ENCODE assay signal across 8 cellular contexts in the genomic region with DNA sequence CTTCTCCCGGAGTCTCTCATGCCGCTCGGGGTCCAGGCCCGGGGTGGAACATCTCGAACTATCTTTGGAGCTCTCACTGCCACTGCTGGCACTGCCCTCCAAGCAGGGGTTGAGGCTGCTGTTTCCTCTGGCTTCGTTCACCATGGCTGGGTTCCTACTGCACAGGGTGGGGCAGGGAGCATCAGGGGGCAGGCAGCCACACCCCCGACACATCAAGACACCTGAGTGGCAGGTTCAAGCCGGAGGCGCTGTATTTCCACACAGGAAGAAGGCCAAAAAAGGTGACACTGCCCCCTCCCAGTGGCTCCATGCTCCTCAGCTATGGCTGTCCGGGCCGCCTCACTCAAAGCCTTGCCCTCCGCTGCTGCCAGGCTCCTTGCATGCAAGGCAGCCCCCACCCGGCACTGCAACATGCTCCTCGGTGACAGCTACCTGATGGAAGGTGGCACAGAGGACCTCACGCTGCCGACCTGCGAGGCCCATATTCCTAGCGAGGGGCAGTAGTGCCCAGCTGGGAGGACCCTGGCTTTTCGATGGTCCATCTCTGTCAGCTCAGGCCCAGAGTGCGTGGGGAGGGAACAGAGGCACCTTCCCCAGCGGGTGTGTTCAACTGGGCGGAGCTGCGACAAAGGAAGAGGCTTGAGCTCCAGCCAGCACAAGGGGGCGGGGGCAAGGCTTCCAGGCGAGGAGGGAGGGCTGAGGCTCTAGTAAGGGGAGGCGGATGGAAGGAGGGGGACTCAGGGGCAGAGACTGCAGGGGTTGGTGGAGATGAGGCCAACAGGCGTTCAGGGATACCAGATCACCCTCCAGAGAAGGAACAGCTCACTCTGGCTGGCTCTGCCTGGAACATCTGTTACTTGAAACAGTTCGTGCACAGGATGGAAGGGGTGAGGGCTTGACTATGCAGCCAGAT. TPM values are rescaled to one million over a fixed set of nuclear protein-coding genes. Genes with fewer than 3 reads are reported as not detected.
DNase-seq lines count a peak whose midpoint lies in the region; ATAC-seq and TF ChIP-seq lines count a peak whose summit lies in the region.

No MANE protein-coding gene starts in this region.

- H3K4me1 ChIP-seq in HUES6 (ENCODE audit: control insufficient read depth, insufficient read depth, low read length) (peaks cover 37% of the 10 kb centered on the region), adipocyte (ENCODE audit: control insufficient read depth, insufficient read depth, low read length) (peaks cover 50% of the 10 kb centered on the region), heart left ventricle (peaks cover 14 to 83% (median 55%) of the 10 kb centered on the region in 12 donors), parathyroid adenoma (peaks cover 6% of the 10 kb centered on the region), thyroid gland (peaks cover 51 to 63% of the 10 kb centered on the region in 2 donors)

- H3K9ac ChIP-seq in HUES6 (ENCODE audit: low read length): peak overlapping the region; percentile 28
- peak overlapping the region; percentile 91 for H3K9ac ChIP-seq in adipocyte (ENCODE audit: low read length)
- no peak overlapping the region for H3K9ac ChIP-seq in parathyroid adenoma

- H3K27me3 ChIP-seq in HUES6 (ENCODE audit: control insufficient read depth, insufficient read depth, low read length) (no peaks in the 10 kb centered on the region), adipocyte (replicated peaks; ENCODE audit: control insufficient read depth, insufficient read depth, low read length) (no peaks in the 10 kb centered on the region), heart left ventricle (no peaks in the 10 kb centered on the region), parathyroid adenoma (ENCODE audit: control insufficient read depth, insufficient read depth, low read length) (no peaks in the 10 kb centered on the region), thyroid gland (no peaks in the 10 kb centered on the region)

- WGBS in heart left ventricle, 4 donors: 0 to 4% (median 1%) methylated on average over 19 to 28 of the region's 28 CpGs
- WGBS in thyroid gland, 2 donors: 1 to 4% methylated on average over 24 of the region's 28 CpGs

- H3K4me3 ChIP-seq in HUES6 (ENCODE audit: low read depth, low read length) (peak overlapping the region; percentile 74), adipocyte (ENCODE audit: low read length) (peak overlapping the region; percentile 95), heart left ventricle (peak overlapping the region; percentile 44 to 98 (median 82)), parathyroid adenoma (ENCODE audit: low read depth, low read length) (peak overlapping the region; percentile 25), thyroid gland (replicated peaks in 1 of 3) (peak overlapping the region in 2 of 3 donors; percentile 18 to 29)

- peak; percentile 40 for ATAC-seq in SK-N-SH treated with all-trans-retinoic acid at 6 μM for 48 hours
- peak; percentile 62 to 75 (median 68) for ATAC-seq in heart left ventricle

- no peaks in the 10 kb centered on the region for H3K9me3 ChIP-seq in HUES6 (ENCODE audit: control insufficient read depth, insufficient read depth, low read depth, low read length)
- no peaks in the 10 kb centered on the region for H3K9me3 ChIP-seq in adipocyte (ENCODE audit: control insufficient read depth, low read length)
- H3K9me3 ChIP-seq in heart left ventricle: no peaks in the 10 kb centered on the region
- no peaks in the 10 kb centered on the region for H3K9me3 ChIP-seq in parathyroid adenoma (ENCODE audit: control insufficient read depth, low read length)
- no peaks in the 10 kb centered on the region for H3K9me3 ChIP-seq in thyroid gland

- peak overlapping the region; percentile 74 for H2AFZ ChIP-seq in parathyroid adenoma

- H3K36me3 ChIP-seq in HUES6 (ENCODE audit: control insufficient read depth, insufficient read depth, low read length) (peaks cover 35% of the 10 kb centered on the region), adipocyte (ENCODE audit: control insufficient read depth, insufficient read depth, low read length, severe bottlenecking) (peaks cover 26% of the 10 kb centered on the region), heart left ventricle (peaks cover 0 to 47% (median 38%) of the 10 kb centered on the region in 9 donors), parathyroid adenoma (ENCODE audit: control insufficient read depth, insufficient read depth, low read length) (no peaks in the 10 kb centered on the region), thyroid gland (peaks cover 10 to 17% of the 10 kb centered on the region in 2 donors)

- H3K4me2 ChIP-seq in parathyroid adenoma (ENCODE audit: low read length): peak overlapping the region; percentile 42

- DNase-seq in ELR (ENCODE audit: low read depth) (peak; percentile 90), adipocyte (ENCODE audit: low read depth) (peak; percentile 98), heart left ventricle (peak; percentile 95 to 98 (median 97)), thyroid gland (peak; percentile 96 to 97), HuH-7.5 (ENCODE audit: low spot score) (no peak)

- no peaks in the 10 kb centered on the region for H3K79me2 ChIP-seq in parathyroid adenoma

- TF ChIP-seq POLR2A in heart left ventricle (IDR thresholded peaks at IDR 0.05) (peak in 1 of 2 donors; percentile 87), thyroid gland (IDR thresholded peaks at IDR 0.05) (peak in 1 of 2 donors; percentile 69)

- intact Hi-C loops in heart left ventricle (cut with DNase I): loop anchor here in 6 of 10 donors (1.0 to 10.0 kb wide), 6 partner anchors 16 to 528 kb away; a partner anchor contains a TSS
- intact Hi-C loops in thyroid gland (cut with DNase I): loop anchor here (10.0 kb wide), 1 partner anchor 148 kb away; a partner anchor contains a TSS

- peak in 1 of 12 donors; percentile 17 for TF ChIP-seq CTCF in heart left ventricle (IDR thresholded peaks at IDR 0.05)
- no peak for TF ChIP-seq CTCF in parathyroid adenoma (IDR thresholded peaks at IDR 0.05)
- TF ChIP-seq CTCF in thyroid gland (IDR thresholded peaks at IDR 0.05): peak in 1 of 6 experiments; percentile 23

- no peak overlapping the region; the same call in 1 of the 2 replicates for H3K27ac ChIP-seq in HUES6 (ENCODE audit: low read depth, low read length)
- peak overlapping the region; percentile 97 to 100 (median 99) for H3K27ac ChIP-seq in heart left ventricle
- peak overlapping the region; percentile 61 for H3K27ac ChIP-seq in parathyroid adenoma
- H3K27ac ChIP-seq in thyroid gland: peak overlapping the region; percentile 96 to 100 (median 99)

TF ChIP-seq in SK-N-SH treated with all-trans-retinoic acid at 6 μM for 48 hours, 23 proteins besides CTCF, POLR2A, EP300 and RAD21:
- TF ChIP-seq TCF4 (CRISPR knock-in tag; IDR thresholded peaks at IDR 0.05; ENCODE audit: borderline replicate concordance) (peak; percentile 24; the same call in 1 of the 2 replicates), ZNF8 (CRISPR knock-in tag; IDR thresholded peaks at IDR 0.05) (no peak)

RNA-seq across cellular contexts. Expression of a gene that starts 2.5 kb away (rescaled TPM):
- total RNA-seq in heart left ventricle: 10 to 100 TPM; 26.9 to 61.2 (median 38.1) TPM
- 10 to 100 TPM; 21.9 to 45.9 TPM for polyA plus RNA-seq in heart left ventricle
- 10 to 100 TPM; 52.8 to 96.9 (median 65.6) TPM for total RNA-seq in thyroid gland

RNA-seq across cellular contexts. Expression of a gene that starts 2.8 kb away (rescaled TPM):
- total RNA-seq in heart left ventricle (10 to 100 TPM; 11.6 to 21.5 (median 17.2) TPM), thyroid gland (10 to 100 TPM; 14.8 to 38.4 (median 16.9) TPM)
- polyA plus RNA-seq in heart left ventricle: 10 to 100 TPM; 10.2 to 17.2 TPM

RNA-seq across cellular contexts. Expression of a gene that starts 41.2 kb away (rescaled TPM):
- total RNA-seq in heart left ventricle (1 to 10 TPM; 1.5 to 7.6 (median 3.1) TPM), thyroid gland (1 to 10 TPM in 1 of 4 donors, under 1 TPM in 1, not detected in 2; 0.22 to 6.3 TPM)
- 1 to 10 TPM; 4.1 to 4.9 TPM for polyA plus RNA-seq in heart left ventricle

RNA-seq across cellular contexts. Expression of a gene that starts 44.4 kb away (rescaled TPM):
- total RNA-seq in heart left ventricle (1,000 to 10,000 TPM in 1 of 9 donors, 100 to 1,000 TPM in 8; 126 to 3,156 (median 279) TPM), thyroid gland (not detected)
- polyA plus RNA-seq in heart left ventricle: 1,000 to 10,000 TPM in 1 of 2 donors, 10 to 100 TPM in 1; 59.9 to 1,418 TPM

RNA-seq across cellular contexts. Expression of a gene that starts 55.5 kb away (rescaled TPM):
- 1,000 to 10,000 TPM in 1 of 9 donors, 100 to 1,000 TPM in 4, 10 to 100 TPM in 4; 14.4 to 1,297 (median 252) TPM for total RNA-seq in heart left ventricle
- polyA plus RNA-seq in heart left ventricle: 1,000 to 10,000 TPM in 1 of 2 donors, 100 to 1,000 TPM in 1; 197 to 7,924 TPM
- total RNA-seq in thyroid gland: not detected

Comparison
In these comparisons a context has a peak if more than half of its experiments do, and no peak if none do; other contexts are left out.
1. H3K4me3 ChIP-seq: peak in every context shown above with its lines; median percentile 95 in adipocyte; 82 in heart left ventricle; 74 in HUES6; 25 in parathyroid adenoma; 24 in thyroid gland.